Comparison of ENCODE assay signal across 9 cellular contexts in the genomic region with DNA sequence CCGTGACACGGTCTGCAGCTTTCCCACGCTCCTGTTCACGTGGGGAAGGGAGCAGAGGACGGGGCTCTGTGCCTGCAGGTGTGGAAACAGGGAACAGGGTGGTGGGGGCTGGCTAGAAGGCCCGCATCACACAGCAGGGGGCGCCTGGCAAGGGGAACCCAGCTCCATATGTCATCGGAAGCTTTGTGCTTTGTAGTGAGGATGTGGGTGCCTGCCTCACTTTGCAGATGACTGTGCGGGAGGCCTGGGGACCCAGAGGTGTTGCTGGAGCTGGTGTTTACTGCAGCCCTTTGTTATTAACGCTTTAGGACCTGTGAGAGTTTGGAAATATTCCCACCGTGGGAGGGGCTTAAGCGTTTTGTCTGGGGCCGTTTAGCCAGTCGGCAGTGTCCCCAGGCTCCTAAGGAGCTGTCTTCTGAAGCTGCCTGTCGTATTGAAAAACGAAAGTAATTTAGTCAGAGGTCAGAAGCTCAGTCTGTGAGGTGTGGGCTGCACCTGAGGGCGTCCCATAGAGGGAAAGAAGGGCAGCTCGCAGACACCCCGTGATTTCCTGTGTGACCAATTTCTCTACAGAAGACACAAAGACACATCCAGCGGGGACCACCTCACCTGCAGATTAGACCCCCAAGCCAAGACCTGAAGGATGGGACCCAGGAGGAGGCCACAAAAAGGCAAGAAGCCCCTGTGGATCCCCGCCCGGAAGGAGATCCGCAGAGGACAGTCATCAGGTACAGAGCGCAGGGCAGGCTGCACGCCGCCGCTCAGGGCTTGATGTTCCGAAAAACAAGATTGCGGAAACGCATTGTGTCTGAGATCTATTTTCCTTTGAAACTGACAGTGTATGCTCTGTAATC. TPM values are rescaled to one million over a fixed set of nuclear protein-coding genes. Genes with fewer than 3 reads are reported as not detected.
DNase-seq lines count a peak whose midpoint lies in the region; ATAC-seq, FAIRE-seq and TF ChIP-seq lines count a peak whose summit lies in the region.
"Had no signal": no experiment of that assay in that cellular context is flagged by ENCODE, and none has a peak within 500 bp of the region (broad histone marks: within the 10 kb centered on the region; RNA-seq: fewer than 3 reads in every experiment).

No MANE protein-coding gene starts in this region.

- DNase-seq in T-helper 22 cell (ENCODE audit: low read depth) = peak; percentile 83
- DNase-seq in bronchial epithelial cell (ENCODE audit: low read depth) = no peak
- peak; percentile 75 to 77 for DNase-seq in stimulated activated CD8-positive, alpha-beta memory T cell treated with anti-CD3 and anti-CD28 coated beads, Interleukin-15, amount 100 ng/mL, for 48 hours (ENCODE audit: low read depth in 2 of 2)
- DNase-seq in anterior cingulate cortex (lab: John Stamatoyannopoulos, UW) = no peak
- no peak for DNase-seq in iPS-NIHi11 (ENCODE audit: low spot score)
- DNase-seq in ACHN = no peak

- FAIRE-seq in bronchial epithelial cell (lab: Jason Lieb, UNC) = no peak

- peak; percentile 14 for TF ChIP-seq CTCF in bronchial epithelial cell (IDR thresholded peaks at IDR 0.05; ENCODE audit: insufficient read depth, low read length, severe bottlenecking)

- ATAC-seq in GM18520 (IDR thresholded peaks at IDR 0.05; ENCODE audit: unreplicated experiment) = peak; percentile 62
- ATAC-seq in HG02852 (IDR thresholded peaks at IDR 0.05; ENCODE audit: unreplicated experiment) = peak; percentile 93

- no peaks in the 10 kb centered on the region for H3K27me3 ChIP-seq in bronchial epithelial cell (ENCODE audit: control insufficient read depth, insufficient read depth, low read length)

- H3K4me3 ChIP-seq in bronchial epithelial cell (ENCODE audit: low read depth, low read length) = no peak overlapping the region
- H3K4me3 ChIP-seq: SK-N-MC had no signal

- in situ Hi-C loops in ACHN (cut with HindIII; ENCODE audit: low pct_ligation_motif_present, low pct_unique_long_range_greater_than_20kb, low sequenced_read_pairs) = no loop called here

- H3K36me3 ChIP-seq in bronchial epithelial cell (ENCODE audit: control insufficient read depth, insufficient read depth, low read length) = peaks cover 29% of the 10 kb centered on the region

RNA-seq across cellular contexts. Expression of gene MAN1B1, which starts 9.1 kb away (rescaled TPM):
- 58.2 and 65.3 TPM in 2 replicates for total RNA-seq in bronchial epithelial cell

RNA-seq across cellular contexts. Expression of gene UAP1L1, which starts 18.6 kb away (rescaled TPM):
- total RNA-seq in bronchial epithelial cell = 2.0 and 3.2 TPM in 2 replicates

RNA-seq across cellular contexts. Expression of gene DPP7, which starts 18.6 kb away (rescaled TPM):
- total RNA-seq in bronchial epithelial cell = 45.1 and 66.6 TPM in 2 replicates

RNA-seq across cellular contexts. Expression of gene SAPCD2, which starts 25.5 kb away (rescaled TPM):
- total RNA-seq in bronchial epithelial cell = 0.26 and 1.2 TPM in 2 replicates

RNA-seq across cellular contexts. Expression of gene ENTPD2, which starts 42.0 kb away (rescaled TPM):
- total RNA-seq in bronchial epithelial cell = 0.79 and 1.2 TPM in 2 replicates

Comparison
In these comparisons a context has a peak if more than half of its experiments do, and no peak if none do; other contexts are left out.
1. DNase-seq: peak in T-helper 22 cell (single experiment) and stimulated activated CD8-positive, alpha-beta memory T cell treated with anti-CD3 and anti-CD28 coated beads, Interleukin-15, amount 100 ng/mL, for 48 hours (2 of 2); none in bronchial epithelial cell (single experiment), anterior cingulate cortex (0 of 58), iPS-NIHi11 (single experiment) and ACHN (single experiment).